ENCODE assay signal across 13 cellular contexts in genomic region chrX:104137496-104137895, GRCh38. TPM values are rescaled to one million over a fixed set of nuclear protein-coding genes. Genes with fewer than 3 reads are reported as not detected.
DNase-seq lines count a peak whose midpoint lies in the region; ATAC-seq and TF ChIP-seq lines count a peak whose summit lies in the region.
"Had no signal": no experiment of that assay in that cellular context is flagged by ENCODE, and none has a peak within 500 bp of the region (broad histone marks: within the 10 kb centered on the region; RNA-seq: fewer than 3 reads in every experiment).

No MANE protein-coding gene starts in this region.

- no peak overlapping the region for H3K4me3 ChIP-seq in fibroblast of the aortic adventitia (ENCODE audit: low read depth, low read length)

- H3K36me3 Mint-ChIP-seq in T-helper 17 cell (ENCODE audit: low read depth), result no peaks in the 10 kb centered on the region

- no peaks in the 10 kb centered on the region for H3K27me3 Mint-ChIP-seq in T-helper 17 cell

- H3K27ac Mint-ChIP-seq in T-helper 17 cell, result no peak overlapping the region
- H3K27ac Mint-ChIP-seq: nephron progenitor cell had no signal

- ATAC-seq in T-helper 17 cell, result peak; percentile 62
- ATAC-seq: left colon had no signal

- H3K4me1 Mint-ChIP-seq in T-helper 17 cell, result peaks cover 16% of the 10 kb centered on the region
- H3K4me1 Mint-ChIP-seq: nephron progenitor cell had no signal

- no peak for TF ChIP-seq CTCF in fibroblast of the aortic adventitia (IDR thresholded peaks at IDR 0.05; ENCODE audit: insufficient read depth, low read length)

- H3K9me3 ChIP-seq in T-helper 17 cell (ENCODE audit: control insufficient read depth, low read length, poor library complexity, severe bottlenecking), result no peaks in the 10 kb centered on the region

- no peak overlapping the region for H3K4me3 Mint-ChIP-seq in T-helper 17 cell
- H3K4me3 Mint-ChIP-seq: nephron progenitor cell had no signal

- DNase-seq in CMK (ENCODE audit: low read depth), result peak; percentile 21
- peak; percentile 15 for DNase-seq in HT1080 (ENCODE audit: low read depth)
- no peak for DNase-seq in T-helper 17 cell
- peak; percentile 28 for DNase-seq in fibroblast of the aortic adventitia (ENCODE audit: low read depth)
- no peak for DNase-seq in effector CD8-positive, alpha-beta T cell (lab: John Stamatoyannopoulos, UW)
- no peak for DNase-seq in NCI-H226
- no peak for DNase-seq in iPS-NIHi7 (ENCODE audit: extremely low spot score)
- no peak for DNase-seq in HPDE6-E6E7 (ENCODE audit: extremely low spot score)
- DNase-seq: activated CD8-positive, alpha-beta memory T cell treated with anti-CD3 and anti-CD28 coated beads, Interleukin-2, amount 50 U/mL, for 48 hours; Calu3; left colon; NCI-H2081; nephron progenitor cell had no signal

RNA-seq across cellular contexts. Expression of gene SLC25A53, which starts 19.3 kb away (rescaled TPM):
- 6.9 and 12.6 TPM in 2 replicates for total RNA-seq in HT1080 (2014; rRNA removed; shearing (Covaris generic))
- 3.5 and 4.5 TPM in 2 replicates for polyA plus RNA-seq in HT1080 (2015; cell fraction: cytosol; rRNA removed)
- 1.9 and 5.1 TPM in 2 replicates for polyA plus RNA-seq in HT1080 (2015; cell fraction: nucleus; rRNA removed)
- total RNA-seq in T-helper 17 cell, result 1 to 10 TPM; 7.9 to 9.6 TPM
- 3.6 and 12.9 TPM in 2 replicates for total RNA-seq in fibroblast of the aortic adventitia (ENCODE audit: low replicate concordance)

RNA-seq across cellular contexts. Expression of gene ZCCHC18, which starts 25.2 kb away (rescaled TPM):
- 0.94 and 1.2 TPM in 2 replicates for total RNA-seq in HT1080 (2014; rRNA removed; shearing (Covaris generic))
- 1.2 TPM in 2 replicates for polyA plus RNA-seq in HT1080 (2015; cell fraction: cytosol; rRNA removed)
- 1.5 and 4.1 TPM in 2 replicates for polyA plus RNA-seq in HT1080 (2015; cell fraction: nucleus; rRNA removed)
- 1 to 10 TPM; 4.0 to 4.9 TPM for total RNA-seq in T-helper 17 cell
- total RNA-seq in fibroblast of the aortic adventitia (ENCODE audit: low replicate concordance), result 0.27 and 2.4 TPM in 2 replicates

RNA-seq across cellular contexts. Expression of gene FAM199X, which starts 28.8 kb away (rescaled TPM):
- total RNA-seq in HT1080 (2014; rRNA removed; shearing (Covaris generic)), result 29.0 and 30.9 TPM in 2 replicates
- polyA plus RNA-seq in HT1080 (2015; cell fraction: cytosol; rRNA removed), result 17.1 and 21.3 TPM in 2 replicates
- polyA plus RNA-seq in HT1080 (2015; cell fraction: nucleus; rRNA removed), result 24.4 and 26.1 TPM in 2 replicates
- total RNA-seq in T-helper 17 cell (10 to 100 TPM; 14.1 to 15.0 TPM), fibroblast of the aortic adventitia (ENCODE audit: low replicate concordance) (10.5 and 16.7 TPM in 2 replicates)

Comparison
In these comparisons a context has a peak if more than half of its experiments do, and no peak if none do; other contexts are left out.
1. DNase-seq: peak in CMK (single experiment), HT1080 (single experiment) and fibroblast of the aortic adventitia (single experiment); none in T-helper 17 cell (0 of 3), effector CD8-positive, alpha-beta T cell (single experiment), NCI-H226 (single experiment), iPS-NIHi7 (single experiment) and HPDE6-E6E7 (single experiment).